In the genomic region with DNA sequence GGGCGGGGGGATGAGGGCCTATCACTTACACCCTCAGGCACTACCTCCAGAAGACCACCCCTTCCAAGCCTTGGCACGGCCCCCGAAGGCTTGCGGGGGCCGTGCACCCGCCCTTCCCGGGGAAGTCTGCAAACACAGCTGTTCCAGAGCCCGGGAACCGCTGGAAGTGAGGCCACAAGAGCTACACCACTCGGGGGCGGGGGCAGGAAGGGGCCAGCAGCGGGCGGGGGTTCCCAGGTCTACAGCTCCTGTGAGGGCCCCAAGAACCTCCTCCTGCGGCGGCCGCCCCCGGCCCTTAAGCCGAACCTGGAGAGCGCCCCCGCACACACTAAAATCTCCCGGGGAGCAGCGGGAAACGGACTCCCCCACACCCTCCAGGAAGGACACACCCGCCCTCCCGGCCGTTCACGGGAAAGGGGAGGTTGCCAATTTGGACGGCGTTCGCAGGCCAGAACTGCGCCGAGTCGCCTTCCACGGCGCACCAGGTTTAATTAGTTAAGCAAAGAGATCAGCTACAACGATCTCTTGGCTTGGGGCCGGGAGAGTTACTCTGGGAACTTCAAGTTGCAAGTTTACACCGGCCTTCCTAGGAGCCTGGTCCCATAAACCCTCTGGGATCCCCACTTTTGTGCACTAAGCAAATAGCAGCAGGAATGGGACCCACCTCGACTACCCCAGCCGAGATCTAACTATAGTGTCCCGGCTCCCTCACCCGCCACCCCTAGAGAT, we compare ENCODE assay signal across 8 cellular contexts. TPM values are rescaled to one million over a fixed set of nuclear protein-coding genes. Genes with fewer than 3 reads are reported as not detected.
A peak's percentile ranks its signal among the peaks of the same experiment; 100 is the strongest.
DNase-seq lines count a peak whose midpoint lies in the region; ATAC-seq and TF ChIP-seq lines count a peak whose summit lies in the region.

No MANE protein-coding gene starts in this region.

- H3K27ac ChIP-seq in HUES64 (ENCODE audit: low read depth, low read length) (no peak overlapping the region; the same call in 1 of the 2 replicates), neutrophil (peak overlapping the region; percentile 98)

- TF ChIP-seq CTCF in foreskin fibroblast (IDR thresholded peaks at IDR 0.05; ENCODE audit: low read depth, low read length) (no peak), neutrophil (IDR thresholded peaks at IDR 0.05) (no peak)

- H3K36me3 ChIP-seq in HUES64 (ENCODE audit: insufficient read depth, low read length) (peaks cover 24% of the 10 kb centered on the region), neutrophil (no peaks in the 10 kb centered on the region)

- peaks cover 51% of the 10 kb centered on the region for H3K4me1 ChIP-seq in HUES64 (ENCODE audit: insufficient read depth, low read length)
- H3K4me1 ChIP-seq in neutrophil (ENCODE audit: control insufficient read depth in 1 of 2, insufficient read depth in 1 of 2, low read depth in 1 of 2, low read length in 1 of 2), result peaks cover 25 to 27% of the 10 kb centered on the region in 2 experiments

- no peak for ATAC-seq in HG03108 (IDR thresholded peaks at IDR 0.05; ENCODE audit: unreplicated experiment)

- H3K9ac ChIP-seq in HUES64 (ENCODE audit: low read depth, low read length), result peak overlapping the region; percentile 85

- under 1% methylated on average over 42 of the region's 42 CpGs for WGBS in HUES64

- H3K27me3 ChIP-seq in HUES64 (ENCODE audit: insufficient read depth, low read length) (peaks cover 11% of the 10 kb centered on the region; the same call in 1 of the 2 replicates), neutrophil (peaks cover 8% of the 10 kb centered on the region)

- peak overlapping the region; percentile 87 for H3K4me3 ChIP-seq in HUES64 (ENCODE audit: low read length)
- peak overlapping the region; percentile 88 to 92 for H3K4me3 ChIP-seq in foreskin fibroblast (ENCODE audit: low read depth in 1 of 2, low read length in 2 of 2)
- H3K4me3 ChIP-seq in neutrophil (ENCODE audit: low read depth in 1 of 2, low read length in 1 of 2), result peak overlapping the region; percentile 90 to 94

- H3K9me3 ChIP-seq in HUES64 (ENCODE audit: insufficient read depth, low read depth, low read length), result no peaks in the 10 kb centered on the region
- H3K9me3 ChIP-seq in neutrophil, result no peaks in the 10 kb centered on the region

- DNase-seq in COR-L47 (lab: John Stamatoyannopoulos, UW) (peak; percentile 18), foreskin fibroblast (peak; percentile 45 to 80), medulla oblongata (ENCODE audit: extremely low spot score) (no peak), OCI-M2 (lab: John Stamatoyannopoulos, UW; ENCODE audit: unreplicated experiment) (no peak)
- peak; percentile 14 to 30 for DNase-seq in activated CD4-positive, alpha-beta T cell treated with anti-CD3 and anti-CD28 coated beads, Interleukin-2, amount 50 U/mL, for 48 hours

RNA-seq across cellular contexts. Expression of gene JAG1, which starts 1.8 kb away (rescaled TPM):
- polyA plus RNA-seq in HUES64 (2013, experiment 1 of 2), result 21.8 TPM
- 23.0 TPM for polyA plus RNA-seq in HUES64 (2013, experiment 2 of 2)

Comparison
In these comparisons a context has a peak if more than half of its experiments do, and no peak if none do; other contexts are left out.
1. DNase-seq: peak in COR-L47 (single experiment), activated CD4-positive, alpha-beta T cell treated with anti-CD3 and anti-CD28 coated beads, Interleukin-2, amount 50 U/mL, for 48 hours (2 of 2) and foreskin fibroblast (2 of 2); none in medulla oblongata (single experiment) and OCI-M2 (single experiment).
2. Peak in every context shown above with its lines, with median percentiles within 50 percentile points of each other: H3K4me3 ChIP-seq.